9 cellular contexts compared by ENCODE assay signal in the genomic region with DNA sequence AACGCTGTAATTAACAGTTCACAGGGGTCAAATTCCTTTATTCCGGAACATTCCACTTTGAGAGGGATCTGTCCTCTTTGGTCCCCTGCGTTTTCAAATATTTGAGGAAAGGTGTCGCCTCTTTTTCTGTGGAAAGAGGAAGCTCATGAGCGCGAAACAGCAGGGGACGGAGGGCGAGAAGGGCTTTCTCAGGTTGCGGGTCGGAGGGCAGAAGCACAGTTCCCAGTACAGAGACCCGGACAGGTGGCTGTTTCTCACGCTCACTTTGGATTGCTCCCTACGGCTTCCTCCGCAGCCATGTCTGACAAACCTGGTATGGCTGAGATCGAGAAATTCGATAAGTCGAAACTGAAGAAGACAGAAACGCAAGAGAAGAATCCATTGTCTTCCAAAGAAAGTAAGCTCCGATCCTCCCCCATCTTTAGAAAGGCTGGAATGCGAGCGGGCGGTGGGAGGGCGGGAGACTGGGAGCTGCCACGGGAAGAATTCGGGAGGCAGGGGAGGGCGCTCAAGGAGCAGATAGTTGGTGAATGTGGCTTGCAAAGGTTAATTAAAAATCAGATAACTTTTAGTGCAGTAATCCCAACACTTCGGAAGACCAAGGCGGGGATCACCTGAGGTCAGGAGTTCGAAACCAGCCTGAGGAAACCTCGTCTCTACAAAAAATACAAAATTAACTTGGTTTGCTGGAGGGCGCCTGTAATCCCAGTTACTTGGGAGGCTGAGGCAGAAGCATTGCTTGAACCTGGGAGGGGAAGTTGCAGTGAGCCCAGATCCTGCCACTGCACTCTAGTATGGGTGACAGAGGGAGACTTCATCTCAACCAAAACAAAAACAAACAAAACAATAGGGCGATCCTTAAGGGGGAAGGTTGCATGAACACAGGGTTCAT. TPM values are rescaled to one million over a fixed set of nuclear protein-coding genes. Genes with fewer than 3 reads are reported as not detected.
DNase-seq lines count a peak whose midpoint lies in the region; ATAC-seq and TF ChIP-seq lines count a peak whose summit lies in the region.
"Had no signal": no experiment of that assay in that cellular context is flagged by ENCODE, and none has a peak within 500 bp of the region (broad histone marks: within the 10 kb centered on the region; RNA-seq: fewer than 3 reads in every experiment).

No MANE protein-coding gene starts in this region.

- H3K36me3 ChIP-seq in CD4-positive, CD25-positive, alpha-beta regulatory T cell (ENCODE audit: control insufficient read depth, insufficient read depth, low read length): no peaks in the 10 kb centered on the region
- H3K36me3 ChIP-seq in HUES64 (ENCODE audit: insufficient read depth, low read length) (0 out of 2 replicates have a peak, but pooled peaks cover 4% of the 10 kb centered on the region), MM.1S (replicated peaks; ENCODE audit: insufficient read depth, low read length) (no peaks in the 10 kb centered on the region)
- H3K36me3 ChIP-seq: pancreas had no signal

- peak overlapping the region; percentile 86 for H3K4me3 ChIP-seq in CD4-positive, CD25-positive, alpha-beta regulatory T cell (ENCODE audit: low read depth, low read length)
- H3K4me3 ChIP-seq in HUES64 (ENCODE audit: low read length): peak overlapping the region; percentile 80
- H3K4me3 ChIP-seq in MM.1S (ENCODE audit: low read length): no peak overlapping the region
- H3K4me3 ChIP-seq: pancreas had no signal

- no peaks in the 10 kb centered on the region for H3K9me3 ChIP-seq in CD4-positive, CD25-positive, alpha-beta regulatory T cell (ENCODE audit: control insufficient read depth in 2 of 2, low read length in 2 of 2)
- no peaks in the 10 kb centered on the region for H3K9me3 ChIP-seq in HUES64 (ENCODE audit: insufficient read depth, low read depth, low read length)
- no peaks in the 10 kb centered on the region for H3K9me3 ChIP-seq in MM.1S (replicated peaks; ENCODE audit: insufficient read depth, low read length)
- H3K9me3 ChIP-seq: pancreas had no signal

- H3K27me3 ChIP-seq in CD4-positive, CD25-positive, alpha-beta regulatory T cell (ENCODE audit: control insufficient read depth, insufficient read depth, low read length): no peaks in the 10 kb centered on the region
- H3K27me3 ChIP-seq in HUES64 (ENCODE audit: insufficient read depth, low read length): no peaks in the 10 kb centered on the region
- no peaks in the 10 kb centered on the region for H3K27me3 ChIP-seq in MM.1S (replicated peaks; ENCODE audit: insufficient read depth, low read length)
- H3K27me3 ChIP-seq: pancreas had no signal

- no peaks in the 10 kb centered on the region for H3K9me2 ChIP-seq in MM.1S (replicated peaks; ENCODE audit: insufficient read depth, low read length)

- H3K27ac ChIP-seq in CD4-positive, CD25-positive, alpha-beta regulatory T cell (ENCODE audit: insufficient read depth, low read length, poor library complexity, severe bottlenecking): peak overlapping the region; percentile 76
- H3K27ac ChIP-seq in HUES64 (ENCODE audit: low read depth, low read length) (peak overlapping the region; percentile 100), adipose tissue (ENCODE audit: low read depth, low read length) (peak overlapping the region; percentile 78), MM.1S (ENCODE audit: low read length) (no peak overlapping the region)
- H3K27ac ChIP-seq: pancreas had no signal

- WGBS in HUES64: under 1% methylated on average over 31 of the region's 32 CpGs
- 0 to 1% methylated on average over 32 of the region's 32 CpGs; no CpG with 5 or more reads in 1 of the 3 donors for WGBS in adipose tissue, 3 donors

- no peaks in the 10 kb centered on the region for H3K79me2 ChIP-seq in MM.1S (ENCODE audit: low read length)

- no peak for ATAC-seq in CD4-positive, CD25-positive, alpha-beta regulatory T cell (ENCODE audit: low read depth in 2 of 2)
- ATAC-seq: pancreas had no signal

- H3K4me1 Mint-ChIP-seq in CD4-positive, CD25-positive, alpha-beta regulatory T cell: peaks cover 0 to 10% (median 2%) of the 10 kb centered on the region in 4 donors

- no peaks in the 10 kb centered on the region for H3F3A ChIP-seq in MM.1S (ENCODE audit: insufficient read depth, low read length)

- TF ChIP-seq CTCF in MM.1S (IDR thresholded peaks at IDR 0.05; ENCODE audit: low read length): no peak

- H3K36me3 Mint-ChIP-seq in CD4-positive, CD25-positive, alpha-beta regulatory T cell: no peaks in the 10 kb centered on the region

- peak overlapping the region in 1 of 4 donors; percentile 99 for H3K4me3 Mint-ChIP-seq in CD4-positive, CD25-positive, alpha-beta regulatory T cell

- peak overlapping the region in 1 of 3 donors; percentile 96 for H3K27ac Mint-ChIP-seq in CD4-positive, CD25-positive, alpha-beta regulatory T cell

- H2AFZ ChIP-seq in MM.1S (ENCODE audit: low read length): no peak overlapping the region

- H3K9ac ChIP-seq in HUES64 (ENCODE audit: low read depth, low read length) (peak overlapping the region; percentile 98), MM.1S (ENCODE audit: low read length) (no peak overlapping the region)

- peaks cover 5% of the 10 kb centered on the region for H3K27me3 Mint-ChIP-seq in CD4-positive, CD25-positive, alpha-beta regulatory T cell

- no peak for DNase-seq in CD4-positive, CD25-positive, alpha-beta regulatory T cell
- DNase-seq in medulla oblongata (ENCODE audit: extremely low spot score) (peak; percentile 47), Kasumi-1 (lab: John Stamatoyannopoulos, UW) (no peak), NCI-H69 (lab: John Stamatoyannopoulos, UW) (no peak), NCI-H345 (lab: John Stamatoyannopoulos, UW) (no peak), MM.1S (no peak)

- no peaks in the 10 kb centered on the region for H3K9me3 Mint-ChIP-seq in CD4-positive, CD25-positive, alpha-beta regulatory T cell

- H3K4me2 ChIP-seq in MM.1S (ENCODE audit: low read depth, low read length): no peak overlapping the region

- H4K20me1 ChIP-seq in MM.1S (ENCODE audit: insufficient read depth, low read length): no peaks in the 10 kb centered on the region

- no peaks in the 10 kb centered on the region for H3K4me1 ChIP-seq in CD4-positive, CD25-positive, alpha-beta regulatory T cell (ENCODE audit: control insufficient read depth, insufficient read depth, low read length, poor library complexity, severe bottlenecking)
- peaks cover 17% of the 10 kb centered on the region for H3K4me1 ChIP-seq in HUES64 (ENCODE audit: insufficient read depth, low read length)
- no peaks in the 10 kb centered on the region for H3K4me1 ChIP-seq in MM.1S (ENCODE audit: low read length)
- H3K4me1 ChIP-seq: pancreas had no signal

RNA-seq across cellular contexts. Expression of a gene that starts 0.6 kb away (rescaled TPM):
- total RNA-seq in CD4-positive, CD25-positive, alpha-beta regulatory T cell: not detected
- polyA plus RNA-seq in CD4-positive, CD25-positive, alpha-beta regulatory T cell: 1 to 10 TPM in 1 of 4 donors, not detected in 3; 2.3 TPM
- polyA plus RNA-seq in HUES64 (2013, experiment 1 of 2): 9.4 TPM
- polyA plus RNA-seq in HUES64 (2013, experiment 2 of 2): 8.1 TPM
- polyA plus RNA-seq in adipose tissue: under 1 TPM in 2 of 3 donors, not detected in 1; 0.56 to 0.97 TPM
